In genomic region chr10:115580239-115580638, GRCh38 we compare ENCODE assay signal across 18 cellular contexts.
"Had no signal": no experiment of that assay in that cellular context is flagged by ENCODE, and none has a peak within 500 bp of the region (broad histone marks: within the 10 kb centered on the region; RNA-seq: fewer than 3 reads in every experiment).

No MANE protein-coding gene starts in this region.

- H3K4me1 ChIP-seq: colonic mucosa, heart left ventricle, right atrium auricular region, suprapubic skin, tibial artery had no signal

- H3K36me3 Mint-ChIP-seq: naive B cell had no signal

- H3K27me3 ChIP-seq: colonic mucosa, heart left ventricle, neutrophil, right atrium auricular region, suprapubic skin, tibial artery had no signal

- H3K36me3 ChIP-seq: colonic mucosa, heart left ventricle, neutrophil, right atrium auricular region, suprapubic skin, tibial artery had no signal

- H3K4me1 Mint-ChIP-seq: central memory CD8-positive, alpha-beta T cell; naive B cell; nephron had no signal

- H3K4me3 ChIP-seq: colonic mucosa, heart left ventricle, lung, right atrium auricular region, suprapubic skin, tibial artery had no signal

- H3K4me3 Mint-ChIP-seq: central memory CD8-positive, alpha-beta T cell; naive B cell; nephron had no signal

- H3K27ac ChIP-seq: colonic mucosa, heart left ventricle, neutrophil, right atrium auricular region, suprapubic skin, tibial artery had no signal

- DNase-seq: colonic mucosa; dermis blood vessel endothelial cell; heart left ventricle; hippocampal formation; left colon; left ventricle myocardium superior; mesenchymal stem cell; naive B cell; small intestine; stimulated activated CD4-positive, alpha-beta T cell treated with anti-CD3 and anti-CD28 coated beads, Interleukin-2, amount 100 ng/mL, for 48 hours; stimulated activated naive CD8-positive, alpha-beta T cell treated with anti-CD3 and anti-CD28 coated beads, Interleukin-15, Interleukin-2, amounts not matched to agents 100 U/mL and 50 U/mL, for 24 hours; tibial artery had no signal

- ATAC-seq: heart left ventricle; left colon; left ventricle myocardium superior; stimulated activated naive CD8-positive, alpha-beta T cell treated with anti-CD3 and anti-CD28 coated beads, Interleukin-15, Interleukin-2, amounts not matched to agents 100 U/mL and 50 U/mL, for 24 hours had no signal

- H3K27me3 Mint-ChIP-seq: central memory CD8-positive, alpha-beta T cell; naive B cell had no signal

- H3K9me3 ChIP-seq: colonic mucosa, neutrophil, suprapubic skin, tibial artery had no signal

- H3K27ac Mint-ChIP-seq: naive B cell, nephron had no signal
